Comparison of ENCODE assay signal across 8 cellular contexts in genomic region chr5:159228097-159228496, GRCh38. TPM values are rescaled to one million over a fixed set of nuclear protein-coding genes. Genes with fewer than 3 reads are reported as not detected.
A peak's percentile ranks its signal among the peaks of the same experiment; 100 is the strongest.
DNase-seq lines count a peak whose midpoint lies in the region; ATAC-seq, FAIRE-seq and TF ChIP-seq lines count a peak whose summit lies in the region.
"Not testable (repeated sequence)": the region's sequence is repeated elsewhere in the genome, so short reads cannot be mapped to it uniquely, and the experiment has no call there.

No MANE protein-coding gene starts in this region.

- H4K20me1 ChIP-seq in astrocyte (ENCODE audit: insufficient read depth, low read length); smooth muscle cell (ENCODE audit: low read depth): not testable (repeated sequence)

- H3K4me2 ChIP-seq in astrocyte (ENCODE audit: low read length); smooth muscle cell: not testable (repeated sequence)

- H3K4me3 Mint-ChIP-seq in astrocyte (ENCODE audit: unreplicated experiment): not testable (repeated sequence)

- not testable (repeated sequence) for H3K36me3 Mint-ChIP-seq in astrocyte (ENCODE audit: low read depth, unreplicated experiment)

- H3K27me3 Mint-ChIP-seq in astrocyte (ENCODE audit: low read depth, unreplicated experiment): peaks cover 30% of the 10 kb centered on the region

- H3K4me3 ChIP-seq in astrocyte (ENCODE audit: insufficient read depth, low read depth, low read length); left lung; smooth muscle cell: not testable (repeated sequence)

- TF ChIP-seq CTCF in RWPE1 (conservative IDR thresholded peaks at IDR 0.05; ENCODE audit: low read depth); astrocyte (IDR thresholded peaks at IDR 0.05; ENCODE audit: insufficient read depth, low read depth, low read length); left lung (IDR thresholded peaks at IDR 0.05); smooth muscle cell (IDR thresholded peaks at IDR 0.05; ENCODE audit: borderline replicate concordance, insufficient read depth, poor library complexity, severe bottlenecking): not testable (repeated sequence)

- DNase-seq in Daoy (ENCODE audit: low read depth) (peak; percentile 45), NCI-H1092 treated with DMSO at 0.1 percent for 48 hours (lab: John Stamatoyannopoulos, UW) (peak; percentile 2), NCI-H345 (lab: John Stamatoyannopoulos, UW) (peak; percentile 66), RWPE1 (ENCODE audit: low spot score) (peak; percentile 63), astrocyte (ENCODE audit: low read depth) (peak; percentile 16)
- DNase-seq in epithelial cell of prostate (ENCODE audit: low read depth, low spot score); left lung; smooth muscle cell (lab: John Stamatoyannopoulos, UW; ENCODE audit: unreplicated experiment): not testable (repeated sequence)

- not testable (repeated sequence) for H3K27ac Mint-ChIP-seq in astrocyte (ENCODE audit: unreplicated experiment)

- H3K9me3 Mint-ChIP-seq in astrocyte (ENCODE audit: unreplicated experiment): not testable (repeated sequence)

- H3K4me1 Mint-ChIP-seq in astrocyte (ENCODE audit: low read depth, unreplicated experiment): not testable (repeated sequence)

- 80% methylated on average over 5 of the region's 5 CpGs for WGBS in smooth muscle cell (ENCODE audit: low lambda C conversion rate)

- not testable (repeated sequence) for H3K36me3 ChIP-seq in astrocyte (ENCODE audit: insufficient read depth, low read length); left lung; smooth muscle cell (ENCODE audit: low read depth)

- not testable (repeated sequence) for H3K4me1 ChIP-seq in astrocyte (ENCODE audit: insufficient read depth, low read length); left lung; smooth muscle cell (ENCODE audit: low read depth)

- not testable (repeated sequence) for H2AFZ ChIP-seq in astrocyte (ENCODE audit: low read depth, low read length)
- peak overlapping the region; percentile 15 for H2AFZ ChIP-seq in smooth muscle cell (ENCODE audit: low read depth)

- ATAC-seq in left lung: peak; percentile 47

- not testable (repeated sequence) for H3K79me2 ChIP-seq in astrocyte (ENCODE audit: insufficient read depth, low read length); smooth muscle cell (ENCODE audit: low read depth)

- not testable (repeated sequence) for H3K9me3 ChIP-seq in astrocyte (ENCODE audit: insufficient read depth, low read depth, low read length); left lung; smooth muscle cell (replicated peaks; ENCODE audit: low read depth)

- peak overlapping the region; percentile 94 for H3K27ac ChIP-seq in RWPE1
- H3K27ac ChIP-seq in astrocyte (ENCODE audit: low read depth, low read length); left lung; smooth muscle cell (ENCODE audit: low read depth): not testable (repeated sequence)
- peak overlapping the region; percentile 99 for H3K27ac ChIP-seq in epithelial cell of prostate

- not testable (repeated sequence) for H3K27me3 ChIP-seq in astrocyte (ENCODE audit: insufficient read depth, low read length); left lung; smooth muscle cell (ENCODE audit: low read depth)

- not testable (repeated sequence) for FAIRE-seq in astrocyte (lab: Jason Lieb, UNC)

- CTCF ChIA-PET in RWPE1 (lab: Yijun Ruan, JAX): interaction anchor here (0.6 kb wide), 1 partner anchor 173 kb away, joined by 4 read pairs; no protein-coding TSS in a partner anchor

- H3F3A ChIP-seq in smooth muscle cell (ENCODE audit: low read depth): not testable (repeated sequence)

- not testable (repeated sequence) for H3K9ac ChIP-seq in astrocyte (ENCODE audit: low read length); smooth muscle cell (ENCODE audit: low read depth)

- POLR2A ChIA-PET in RWPE1 (lab: Yijun Ruan, JAX; ENCODE audit: low non-redundant PET): interaction anchor here (0.5 kb wide), 1 partner anchor 34 kb away, joined by 3 read pairs; no protein-coding TSS in a partner anchor

- intact Hi-C loops in left lung (cut with DNase I): not testable (repeated sequence)

RNA-seq across cellular contexts. Expression of gene RNF145, which starts 18.7 kb away (rescaled TPM):
- 31.4 and 40.6 TPM in 2 replicates for total RNA-seq in Daoy (2014; rRNA removed; shearing (Covaris generic))
- total RNA-seq in astrocyte: 48.0 and 54.0 TPM in 2 replicates
- 100 to 1,000 TPM; 164 to 216 TPM for total RNA-seq in left lung
- 74.3 and 74.8 TPM in 2 replicates for total RNA-seq in smooth muscle cell
- polyA plus RNA-seq in smooth muscle cell: 24.3 and 25.0 TPM in 2 replicates

RNA-seq across cellular contexts. Expression of gene UBLCP1, which starts 35.0 kb away (rescaled TPM):
- total RNA-seq in Daoy (2014; rRNA removed; shearing (Covaris generic)): 59.3 and 86.7 TPM in 2 replicates
- total RNA-seq in astrocyte: 29.9 and 31.3 TPM in 2 replicates
- total RNA-seq in left lung: 10 to 100 TPM; 29.9 to 32.5 TPM
- 44.1 and 45.0 TPM in 2 replicates for total RNA-seq in smooth muscle cell
- 30.5 and 32.9 TPM in 2 replicates for polyA plus RNA-seq in smooth muscle cell
